8 cellular contexts compared by ENCODE assay signal in genomic region chr14:93331375-93332031, GRCh38. TPM values are rescaled to one million over a fixed set of nuclear protein-coding genes. Genes with fewer than 3 reads are reported as not detected.
A peak's percentile ranks its signal among the peaks of the same experiment; 100 is the strongest.
DNase-seq lines count a peak whose midpoint lies in the region; ATAC-seq and TF ChIP-seq lines count a peak whose summit lies in the region.

No MANE protein-coding gene starts in this region.

- no TSS peak for BruUV-seq in Panc1 (replicated peaks; lab: Mats Ljungman, UMichigan)

- peak overlapping the region; percentile 95 for H3K27ac ChIP-seq in BLaER1
- H3K27ac ChIP-seq in Panc1 (ENCODE audit: low read length) = peak overlapping the region; percentile 74

- CTCF ChIA-PET in Panc1 (lab: Charles Lee) = no interaction called here

- peaks cover 59% of the 10 kb centered on the region for H4K20me1 ChIP-seq in BLaER1

- H3K4me1 Mint-ChIP-seq in nephron progenitor cell = peaks cover 46% of the 10 kb centered on the region

- TF ChIP-seq CTCF in Panc1 (IDR thresholded peaks at IDR 0.05) (no peak), epithelial cell of esophagus (IDR thresholded peaks at IDR 0.05; ENCODE audit: insufficient read depth, low read depth, low read length, missing control alignments) (no peak), nephron progenitor cell (IDR thresholded peaks at IDR 0.05) (no peak)

- ATAC-seq in Panc1 (no peak), HG03439 (IDR thresholded peaks at IDR 0.05; ENCODE audit: unreplicated experiment) (no peak)

- H3K9ac ChIP-seq in BLaER1 = peak overlapping the region; percentile 96

- no peaks in the 10 kb centered on the region for H3K27me3 Mint-ChIP-seq in nephron progenitor cell (ENCODE audit: low read depth, poor library complexity)

- peaks cover 14% of the 10 kb centered on the region for H3K9me3 Mint-ChIP-seq in nephron progenitor cell

- H3K4me3 ChIP-seq in BLaER1 (peak overlapping the region; percentile 90), Panc1 (ENCODE audit: low read depth in 2 of 2, low read length in 2 of 2) (peak overlapping the region; percentile 75 to 77), epithelial cell of esophagus (ENCODE audit: low read length) (peak overlapping the region; percentile 77)

- intact Hi-C loops in Panc1 (cut with micrococcal nuclease; ENCODE audit: unreplicated experiment) = no loop called here

- POLR2A ChIA-PET in Panc1 (lab: Charles Lee) = interaction anchor here (0.7 kb wide), 1 partner anchor 30 kb away, joined by 4 read pairs; no protein-coding TSS in a partner anchor

- H3K9me3 ChIP-seq in BLaER1 (peaks cover 13% of the 10 kb centered on the region), Panc1 (ENCODE audit: control insufficient read depth, insufficient read depth, low read depth, low read length) (no peaks in the 10 kb centered on the region)

- DNase-seq in Panc1 (ENCODE audit: low read depth, low spot score) (no peak), epithelial cell of esophagus (ENCODE audit: low read depth) (no peak), nephron progenitor cell (no peak), DMS53 (lab: John Stamatoyannopoulos, UW) (no peak), COLO668 (lab: John Stamatoyannopoulos, UW; ENCODE audit: unreplicated experiment) (no peak), COR-L47 (lab: John Stamatoyannopoulos, UW) (no peak)

- peak overlapping the region; percentile 95 for H3K4me3 Mint-ChIP-seq in nephron progenitor cell

- peaks cover 36% of the 10 kb centered on the region for H3K4me1 ChIP-seq in BLaER1
- H3K4me1 ChIP-seq in Panc1 (ENCODE audit: control insufficient read depth, insufficient read depth, low read length) = peaks cover 20% of the 10 kb centered on the region

- in situ Hi-C loops in Panc1 (cut with HindIII; ENCODE audit: low pct_unique_long_range_greater_than_20kb, low sequenced_read_pairs) = no loop called here

- peak overlapping the region; percentile 85 for H3K4me2 ChIP-seq in BLaER1

- H3K36me3 Mint-ChIP-seq in nephron progenitor cell (ENCODE audit: low read depth) = peaks cover 33% of the 10 kb centered on the region

- H3K27ac Mint-ChIP-seq in nephron progenitor cell = peak overlapping the region; percentile 96

- H3K36me3 ChIP-seq in BLaER1 = peaks cover 5% of the 10 kb centered on the region; the same call in 1 of the 2 replicates
- H3K36me3 ChIP-seq in Panc1 (ENCODE audit: control insufficient read depth, insufficient read depth, low read length) = no peaks in the 10 kb centered on the region; the same call in 1 of the 2 replicates

- H3K27me3 ChIP-seq in BLaER1 (no peaks in the 10 kb centered on the region), Panc1 (ENCODE audit: control insufficient read depth, insufficient read depth, low read length) (no peaks in the 10 kb centered on the region)

RNA-seq across cellular contexts. Expression of gene BTBD7, which starts 1.3 kb away (rescaled TPM):
- total RNA-seq in Panc1 (2021; ENCODE audit: unreplicated experiment) = 24.7 TPM
- 7.5 TPM for polyA plus RNA-seq in Panc1 (2012; ENCODE audit: insufficient read length)

RNA-seq across cellular contexts. Expression of gene COX8C, which starts 15.5 kb away (rescaled TPM):
- not detected for total RNA-seq in Panc1 (2021; ENCODE audit: unreplicated experiment)
- not detected for polyA plus RNA-seq in Panc1 (2012; ENCODE audit: insufficient read length)
